8 cellular contexts compared by ENCODE assay signal in genomic region chr4:112075129-112075753, GRCh38.
DNase-seq lines count a peak whose midpoint lies in the region; ATAC-seq and TF ChIP-seq lines count a peak whose summit lies in the region.

No MANE protein-coding gene starts in this region.

- no peak overlapping the region for H3K4me3 ChIP-seq in naive thymus-derived CD4-positive, alpha-beta T cell (ENCODE audit: low read length)

- POLR2A ChIA-PET in naive thymus-derived CD4-positive, alpha-beta T cell (lab: Charles Lee): no interaction called here

- H3K36me3 Mint-ChIP-seq in effector memory CD8-positive, alpha-beta T cell (ENCODE audit: insufficient read depth): no peaks in the 10 kb centered on the region
- no peaks in the 10 kb centered on the region for H3K36me3 Mint-ChIP-seq in naive thymus-derived CD4-positive, alpha-beta T cell

- H3K27ac ChIP-seq in naive thymus-derived CD4-positive, alpha-beta T cell (ENCODE audit: low read depth, low read length): no peak overlapping the region

- intact Hi-C loops in naive thymus-derived CD4-positive, alpha-beta T cell (cut with micrococcal nuclease): loop anchor here (1.0 to 2.0 kb wide), 5 partner anchors 24 to 530 kb away; no protein-coding TSS in a partner anchor

- H3K27ac Mint-ChIP-seq in effector memory CD8-positive, alpha-beta T cell: no peak overlapping the region
- no peak overlapping the region for H3K27ac Mint-ChIP-seq in naive thymus-derived CD4-positive, alpha-beta T cell

- CTCF ChIA-PET in naive thymus-derived CD4-positive, alpha-beta T cell (lab: Charles Lee): no interaction called here

- peak; percentile 56 for TF ChIP-seq RAD21 in Ishikawa (IDR thresholded peaks at IDR 0.05; ENCODE audit: low read depth)

- peaks cover 6 to 17% of the 10 kb centered on the region in 2 donors for H3K27me3 Mint-ChIP-seq in effector memory CD8-positive, alpha-beta T cell
- peaks cover 5 to 27% (median 10%) of the 10 kb centered on the region in 5 donors for H3K27me3 Mint-ChIP-seq in naive thymus-derived CD4-positive, alpha-beta T cell

- DNase-seq in activated T-cell treated with anti-CD3 and anti-CD28 coated beads for 4 hours (peak; percentile 7), SKM-1 (lab: John Stamatoyannopoulos, UW; ENCODE audit: unreplicated experiment) (peak; percentile 50), T-helper 9 cell (no peak)
- no peak for DNase-seq in activated T-cell treated with anti-CD3 and anti-CD28 coated beads, Interleukin-2, amount 50 U/mL, for 1 hour
- DNase-seq in effector memory CD8-positive, alpha-beta T cell: peak; percentile 6 to 27 (median 18)
- DNase-seq in naive thymus-derived CD4-positive, alpha-beta T cell: peak in 6 of 9 donors; percentile 2 to 43 (median 25)

- H3K4me1 ChIP-seq in naive thymus-derived CD4-positive, alpha-beta T cell (ENCODE audit: control insufficient read depth in 2 of 2, insufficient read depth in 2 of 2, low read length in 2 of 2): no peaks in the 10 kb centered on the region

- H3K4me3 Mint-ChIP-seq in effector memory CD8-positive, alpha-beta T cell: no peak overlapping the region
- H3K4me3 Mint-ChIP-seq in naive thymus-derived CD4-positive, alpha-beta T cell: no peak overlapping the region

- no peaks in the 10 kb centered on the region for H3K36me3 ChIP-seq in naive thymus-derived CD4-positive, alpha-beta T cell (ENCODE audit: control insufficient read depth in 2 of 3, insufficient read depth in 3 of 3, low read length in 3 of 3)

- H3K27me3 ChIP-seq in naive thymus-derived CD4-positive, alpha-beta T cell (ENCODE audit: control insufficient read depth in 2 of 2, insufficient read depth in 2 of 2, low read length in 2 of 2): no peaks in the 10 kb centered on the region

- no peak for TF ChIP-seq EP300 in Ishikawa (IDR thresholded peaks at IDR 0.05; ENCODE audit: borderline replicate concordance)

- no peaks in the 10 kb centered on the region for H3K4me1 Mint-ChIP-seq in effector memory CD8-positive, alpha-beta T cell (ENCODE audit: low read depth in 2 of 2)
- no peaks in the 10 kb centered on the region for H3K4me1 Mint-ChIP-seq in naive thymus-derived CD4-positive, alpha-beta T cell

- H3K9me3 ChIP-seq in naive thymus-derived CD4-positive, alpha-beta T cell (ENCODE audit: control insufficient read depth in 2 of 3, low read length in 3 of 3): no peaks in the 10 kb centered on the region

- H3K9me3 Mint-ChIP-seq in effector memory CD8-positive, alpha-beta T cell: peaks cover 0 to 4% of the 10 kb centered on the region in 2 donors
- H3K9me3 Mint-ChIP-seq in naive thymus-derived CD4-positive, alpha-beta T cell: peaks cover 0 to 16% (median 3%) of the 10 kb centered on the region in 11 donors

- peak; percentile 79 for ATAC-seq in GM21576 (IDR thresholded peaks at IDR 0.05; ENCODE audit: unreplicated experiment)
- ATAC-seq in effector memory CD8-positive, alpha-beta T cell (replicated peaks): peak; percentile 68
- peak; percentile 77 for ATAC-seq in naive thymus-derived CD4-positive, alpha-beta T cell

TF ChIP-seq in Ishikawa, 13 proteins besides CTCF, POLR2A, EP300 and RAD21:
- TF ChIP-seq CEBPB (IDR thresholded peaks at IDR 0.05) (no peak), EGR1 (IDR thresholded peaks at IDR 0.05) (no peak), YY1 (IDR thresholded peaks at IDR 0.05; ENCODE audit: low read depth) (no peak), FOXM1 (IDR thresholded peaks at IDR 0.05; ENCODE audit: borderline replicate concordance, low read depth) (no peak)

Comparison
In these comparisons a context has a peak if more than half of its experiments do, and no peak if none do; other contexts are left out.
1. DNase-seq: peak in activated T-cell treated with anti-CD3 and anti-CD28 coated beads for 4 hours (single experiment), SKM-1 (single experiment), effector memory CD8-positive, alpha-beta T cell (3 of 3) and naive thymus-derived CD4-positive, alpha-beta T cell (6 of 9); none in activated T-cell treated with anti-CD3 and anti-CD28 coated beads, Interleukin-2, amount 50 U/mL, for 1 hour (single experiment) and T-helper 9 cell (single experiment).
2. Peak in every context shown above with its lines, with median percentiles within 50 percentile points of each other: ATAC-seq.